ENCODE assay signal across 12 cellular contexts in the genomic region with DNA sequence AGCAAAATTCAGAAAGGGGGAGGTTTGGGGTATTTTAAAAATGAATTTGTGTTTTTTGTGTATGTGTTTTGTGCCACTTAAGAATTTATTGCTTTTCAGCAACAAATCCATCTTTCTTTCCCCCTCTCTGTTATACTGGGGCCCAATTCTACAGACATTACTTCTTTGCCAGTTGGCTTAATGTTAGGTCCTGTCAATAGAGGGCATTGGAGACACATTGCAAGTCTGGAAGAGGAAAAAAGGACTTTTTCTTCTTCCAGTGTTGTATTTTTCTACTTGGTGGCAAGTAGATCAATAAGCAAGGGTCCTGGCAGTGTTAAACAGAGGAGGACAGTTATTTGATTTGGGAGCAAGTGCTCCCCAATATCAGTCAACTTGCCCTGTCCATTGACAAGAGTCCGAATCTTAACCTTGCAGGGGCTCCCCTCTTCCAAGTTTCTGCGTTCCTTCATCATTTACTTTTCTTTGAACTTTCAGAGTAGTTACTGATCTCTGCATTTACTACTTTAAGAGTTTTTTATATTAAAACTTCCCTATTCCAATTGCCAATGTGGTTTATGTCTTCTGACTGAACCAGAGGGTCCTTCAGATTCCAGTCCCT. TPM values are rescaled to one million over a fixed set of nuclear protein-coding genes. Genes with fewer than 3 reads are reported as not detected.
DNase-seq lines count a peak whose midpoint lies in the region; ATAC-seq, FAIRE-seq and TF ChIP-seq lines count a peak whose summit lies in the region.
"Had no signal": no experiment of that assay in that cellular context is flagged by ENCODE, and none has a peak within 500 bp of the region (broad histone marks: within the 10 kb centered on the region; RNA-seq: fewer than 3 reads in every experiment).

No MANE protein-coding gene starts in this region.

- no peak overlapping the region for H3K4me3 Mint-ChIP-seq in activated CD4-positive, alpha-beta T cell treated with anti-CD3 and anti-CD28 coated beads for 36 hours
- H3K4me3 Mint-ChIP-seq in osteocyte (ENCODE audit: unreplicated experiment): no peak overlapping the region
- H3K4me3 Mint-ChIP-seq in activated T-cell treated with anti-CD3 and anti-CD28 coated beads, Interleukin-2, amount 50 U/mL, for 24 hours: no peak overlapping the region
- H3K4me3 Mint-ChIP-seq: activated B cell treated with CpG ODN at 0.5 μM for 24 hours, neural crest cell had no signal

- peaks cover 5% of the 10 kb centered on the region for H3K36me3 Mint-ChIP-seq in activated CD4-positive, alpha-beta T cell treated with anti-CD3 and anti-CD28 coated beads for 36 hours (ENCODE audit: low read depth)
- no peaks in the 10 kb centered on the region for H3K36me3 Mint-ChIP-seq in osteocyte (ENCODE audit: unreplicated experiment)
- H3K36me3 Mint-ChIP-seq in activated T-cell treated with anti-CD3 and anti-CD28 coated beads, Interleukin-2, amount 50 U/mL, for 24 hours (ENCODE audit: low read depth): no peaks in the 10 kb centered on the region

- no peaks in the 10 kb centered on the region for H3K9me3 ChIP-seq in MM.1S (replicated peaks; ENCODE audit: insufficient read depth, low read length)
- H3K9me3 ChIP-seq in effector memory CD4-positive, alpha-beta T cell (ENCODE audit: control insufficient read depth, low read length): no peaks in the 10 kb centered on the region
- H3K9me3 ChIP-seq: transverse colon had no signal

- H3K27me3 ChIP-seq in MM.1S (replicated peaks; ENCODE audit: insufficient read depth, low read length): no peaks in the 10 kb centered on the region
- H3K27me3 ChIP-seq in effector memory CD4-positive, alpha-beta T cell (replicated peaks; ENCODE audit: control insufficient read depth, insufficient read depth, low read length, poor library complexity, severe bottlenecking): no peaks in the 10 kb centered on the region
- H3K27me3 ChIP-seq: transverse colon had no signal

- TF ChIP-seq POLR2A in GM12891 (IDR thresholded peaks at IDR 0.05; ENCODE audit: low read depth, low read length): no peak

- H3K4me1 ChIP-seq in MM.1S (ENCODE audit: low read length): no peaks in the 10 kb centered on the region
- H3K4me1 ChIP-seq in effector memory CD4-positive, alpha-beta T cell (ENCODE audit: control insufficient read depth, insufficient read depth, low read length, poor library complexity, severe bottlenecking): peaks cover 23% of the 10 kb centered on the region
- H3K4me1 ChIP-seq: transverse colon had no signal

- H4K20me1 ChIP-seq in MM.1S (ENCODE audit: insufficient read depth, low read length): no peaks in the 10 kb centered on the region

- no peak for ATAC-seq in activated CD4-positive, alpha-beta T cell treated with anti-CD3 and anti-CD28 coated beads for 36 hours
- ATAC-seq in GM21390 (IDR thresholded peaks at IDR 0.05; ENCODE audit: unreplicated experiment): no peak

- peaks cover 69% of the 10 kb centered on the region for H3K4me1 Mint-ChIP-seq in activated CD4-positive, alpha-beta T cell treated with anti-CD3 and anti-CD28 coated beads for 36 hours
- no peaks in the 10 kb centered on the region for H3K4me1 Mint-ChIP-seq in osteocyte (ENCODE audit: unreplicated experiment)
- H3K4me1 Mint-ChIP-seq in activated T-cell treated with anti-CD3 and anti-CD28 coated beads, Interleukin-2, amount 50 U/mL, for 24 hours (ENCODE audit: low read depth): peaks cover 70% of the 10 kb centered on the region
- H3K4me1 Mint-ChIP-seq: activated B cell treated with CpG ODN at 0.5 μM for 24 hours had no signal

- H3K36me3 ChIP-seq in MM.1S (replicated peaks; ENCODE audit: insufficient read depth, low read length): no peaks in the 10 kb centered on the region
- no peaks in the 10 kb centered on the region for H3K36me3 ChIP-seq in effector memory CD4-positive, alpha-beta T cell (ENCODE audit: control insufficient read depth, insufficient read depth, low read length)
- H3K36me3 ChIP-seq: transverse colon had no signal

- intact Hi-C loops in activated CD4-positive, alpha-beta T cell treated with anti-CD3 and anti-CD28 coated beads for 36 hours (cut with DNase I, micrococcal nuclease): loop anchor here (1.0 to 2.0 kb wide), 2 partner anchors 48 kb away; no protein-coding TSS in a partner anchor

- no peaks in the 10 kb centered on the region for H3K79me2 ChIP-seq in MM.1S (ENCODE audit: low read length)

- H2AFZ ChIP-seq in MM.1S (ENCODE audit: low read length): no peak overlapping the region

- no peak overlapping the region for H3K9ac ChIP-seq in MM.1S (ENCODE audit: low read length)

- no peak for FAIRE-seq in GM12891 (lab: Jason Lieb, UNC)

- POLR2A ChIA-PET in activated CD4-positive, alpha-beta T cell treated with anti-CD3 and anti-CD28 coated beads for 36 hours (lab: Charles Lee): no interaction called here

- H3K4me3 ChIP-seq in MM.1S (ENCODE audit: low read length): no peak overlapping the region
- no peak overlapping the region for H3K4me3 ChIP-seq in effector memory CD4-positive, alpha-beta T cell (ENCODE audit: insufficient read depth, low read depth, low read length, poor library complexity, severe bottlenecking)
- H3K4me3 ChIP-seq: transverse colon had no signal

- CTCF ChIA-PET in activated CD4-positive, alpha-beta T cell treated with anti-CD3 and anti-CD28 coated beads for 36 hours (lab: Charles Lee): interaction anchor here (0.7 to 1.9 kb wide), 5 partner anchors 22 to 76 kb away, joined by 3 to 6 read pairs (median 5); a partner anchor contains a TSS

- H3F3A ChIP-seq in MM.1S (ENCODE audit: insufficient read depth, low read length): no peaks in the 10 kb centered on the region

- DNase-seq in activated CD4-positive, alpha-beta T cell treated with anti-CD3 and anti-CD28 coated beads for 36 hours: no peak
- no peak for DNase-seq in activated CD4-positive, alpha-beta T cell treated with anti-CD3 and anti-CD28 coated beads for 4 hours
- DNase-seq in MM.1S (no peak), osteocyte (ENCODE audit: extremely low spot score, unreplicated experiment) (peak; percentile 15), GM12891 (ENCODE audit: insufficient read length, low spot score) (no peak)
- no peak for DNase-seq in effector memory CD4-positive, alpha-beta T cell
- no peak for DNase-seq in activated T-cell treated with anti-CD3 and anti-CD28 coated beads, Interleukin-2, amount 50 U/mL, for 24 hours
- DNase-seq: activated B cell treated with CpG ODN at 0.5 μM for 24 hours, NCI-H82, transverse colon had no signal

- H3K4me2 ChIP-seq in MM.1S (ENCODE audit: low read depth, low read length): no peak overlapping the region

- H3K27ac Mint-ChIP-seq in activated CD4-positive, alpha-beta T cell treated with anti-CD3 and anti-CD28 coated beads for 36 hours: peak overlapping the region; percentile 2
- H3K27ac Mint-ChIP-seq in osteocyte (ENCODE audit: unreplicated experiment): no peak overlapping the region
- H3K27ac Mint-ChIP-seq in activated T-cell treated with anti-CD3 and anti-CD28 coated beads, Interleukin-2, amount 50 U/mL, for 24 hours: no peak overlapping the region
- H3K27ac Mint-ChIP-seq: activated B cell treated with CpG ODN at 0.5 μM for 24 hours had no signal

- no peaks in the 10 kb centered on the region for H3K9me2 ChIP-seq in MM.1S (replicated peaks; ENCODE audit: insufficient read depth, low read length)

- no peak overlapping the region for H3K27ac ChIP-seq in MM.1S (ENCODE audit: low read length)
- peak overlapping the region; percentile 22 for H3K27ac ChIP-seq in effector memory CD4-positive, alpha-beta T cell (ENCODE audit: insufficient read depth, low read length, poor library complexity, severe bottlenecking)
- H3K27ac ChIP-seq: transverse colon had no signal

- H3K9me3 Mint-ChIP-seq in activated CD4-positive, alpha-beta T cell treated with anti-CD3 and anti-CD28 coated beads for 36 hours (ENCODE audit: low read depth): peaks cover 2% of the 10 kb centered on the region
- no peaks in the 10 kb centered on the region for H3K9me3 Mint-ChIP-seq in osteocyte (ENCODE audit: unreplicated experiment)
- H3K9me3 Mint-ChIP-seq in activated T-cell treated with anti-CD3 and anti-CD28 coated beads, Interleukin-2, amount 50 U/mL, for 24 hours: no peaks in the 10 kb centered on the region
- H3K9me3 Mint-ChIP-seq: activated B cell treated with CpG ODN at 0.5 μM for 24 hours had no signal

- H3K27me3 Mint-ChIP-seq in activated CD4-positive, alpha-beta T cell treated with anti-CD3 and anti-CD28 coated beads for 36 hours: no peaks in the 10 kb centered on the region
- H3K27me3 Mint-ChIP-seq in osteocyte (ENCODE audit: unreplicated experiment): peaks cover 50% of the 10 kb centered on the region
- H3K27me3 Mint-ChIP-seq in activated T-cell treated with anti-CD3 and anti-CD28 coated beads, Interleukin-2, amount 50 U/mL, for 24 hours: no peaks in the 10 kb centered on the region
- H3K27me3 Mint-ChIP-seq: activated B cell treated with CpG ODN at 0.5 μM for 24 hours had no signal

- TF ChIP-seq CTCF in MM.1S (IDR thresholded peaks at IDR 0.05; ENCODE audit: low read length) (peak; percentile 33), osteocyte (IDR thresholded peaks at IDR 0.05) (peak; percentile 65)

TF ChIP-seq in GM12891, 5 proteins besides CTCF, POLR2A, EP300 and RAD21:
- TF ChIP-seq PAX5 (IDR thresholded peaks at IDR 0.05; ENCODE audit: insufficient read depth, low read length, severe bottlenecking): no peak
- TF ChIP-seq POLR2AphosphoS5 (IDR thresholded peaks at IDR 0.05; ENCODE audit: low read depth, low read length): no peak
- no peak for TF ChIP-seq TAF1 (IDR thresholded peaks at IDR 0.05; ENCODE audit: low read depth, low read length)
- no peak for TF ChIP-seq POU2F2 (IDR thresholded peaks at IDR 0.05; ENCODE audit: low read depth, low read length)
- no peak for TF ChIP-seq SPI1 (IDR thresholded peaks at IDR 0.05; ENCODE audit: low read depth, low read length)

RNA-seq across cellular contexts. Expression of a gene that starts 23.4 kb away (rescaled TPM):
- 10 to 100 TPM in 1 of 2 experiments, 1 to 10 TPM in 1; 9.0 to 11.0 TPM for total RNA-seq in activated CD4-positive, alpha-beta T cell treated with anti-CD3 and anti-CD28 coated beads for 36 hours
- not detected in 2 replicates for total RNA-seq in osteocyte
- 0.10 TPM for polyA plus RNA-seq in GM12891 (2012; ENCODE audit: low read depth, missing spikeins)

Comparison
In these comparisons a context has a peak if more than half of its experiments do, and no peak if none do; other contexts are left out.
1. RNA of a gene that starts 23.4 kb away (total RNA-seq): 9.0 to 11.0 TPM in activated CD4-positive, alpha-beta T cell treated with anti-CD3 and anti-CD28 coated beads for 36 hours; not detected in osteocyte; every median in the first group is over 10 times any median in the second.